ENCODE assay signal across 15 cellular contexts in genomic region chr1:196531737-196532514, GRCh38.
"Had no signal": no experiment of that assay in that cellular context is flagged by ENCODE, and none has a peak within 500 bp of the region (broad histone marks: within the 10 kb centered on the region; RNA-seq: fewer than 3 reads in every experiment).

No MANE protein-coding gene starts in this region.

- H3K9me3 ChIP-seq: transverse colon had no signal

- H3K4me1 ChIP-seq: breast epithelium, transverse colon had no signal

- H3K27ac ChIP-seq: transverse colon, WERI-Rb-1 had no signal

- H3K27me3 ChIP-seq: breast epithelium, transverse colon had no signal

- H3K36me3 ChIP-seq: breast epithelium, transverse colon had no signal

- ATAC-seq: activated CD4-positive, alpha-beta T cell treated with anti-CD3 and anti-CD28 coated beads for 36 hours; activated CD8-positive, alpha-beta T cell treated with anti-CD3 and anti-CD28 coated beads for 36 hours; activated T-cell treated with anti-CD3 and anti-CD28 coated beads, Interleukin-2, amount 50 U/mL, for 72 hours; esophagus mucosa had no signal

- H3K4me3 ChIP-seq: breast epithelium, transverse colon had no signal

- DNase-seq: activated CD4-positive, alpha-beta T cell treated with anti-CD3 and anti-CD28 coated beads for 36 hours; activated CD8-positive, alpha-beta memory T cell treated with anti-CD3 and anti-CD28 coated beads, Interleukin-2, amount 50 U/mL, for 4 hours; activated CD8-positive, alpha-beta T cell treated with anti-CD3 and anti-CD28 coated beads for 36 hours; activated gamma-delta T cell treated with Interleukin-2 at 50 U/mL for 16 hours; activated naive CD8-positive, alpha-beta T cell treated with anti-CD3 and anti-CD28 coated beads for 36 hours; activated T-cell treated with anti-CD3 and anti-CD28 coated beads, Interleukin-2, amount 50 U/mL, for 72 hours; aorta; foreskin melanocyte; islet precursor cell; T-helper 2 cell; transverse colon; WERI-Rb-1 had no signal

- FAIRE-seq: endometrium had no signal
